ENCODE assay signal across 27 cellular contexts in genomic region chr22:50255099-50255498, GRCh38.
"Had no signal": no experiment of that assay in that cellular context is flagged by ENCODE, and none has a peak within 500 bp of the region (broad histone marks: within the 10 kb centered on the region; RNA-seq: fewer than 3 reads in every experiment).

No MANE protein-coding gene starts in this region.

- H2AFZ ChIP-seq: parathyroid adenoma had no signal

- H3K9me3 ChIP-seq: colonic mucosa, esophagus muscularis mucosa, heart right ventricle, left lung, mucosa of descending colon, sigmoid colon, stomach, thyroid gland, vagina had no signal

- H3K27ac Mint-ChIP-seq: dendritic cell treated with granulocyte-macrophage colony-stimulating factor and Interleukin-4, amounts not matched to agents 40 ng/mL and 50 ng/mL, for 4 days; mesothelial cell of epicardium; natural killer cell treated with Interleukin-12 subunit alpha and Interleukin-12 subunit beta and Interleukin-15 and Interleukin-18, amount 100 ng/mL, for 72 hours; progenitor cell of endocrine pancreas; stimulated activated effector memory CD8-positive, alpha-beta T cell treated with anti-CD3 and anti-CD28 coated beads, Interleukin-12 subunit alpha, Interleukin-12 subunit beta, amount 100 ng/mL, for 72 hours had no signal

- H3K4me3 ChIP-seq: colonic mucosa, esophagus muscularis mucosa, heart right ventricle, left lung, mucosa of descending colon, sigmoid colon, stomach, thyroid gland, vagina had no signal

- H3K79me2 ChIP-seq: parathyroid adenoma had no signal

- H3K36me3 Mint-ChIP-seq: mesothelial cell of epicardium; naive B cell; natural killer cell treated with Interleukin-12 subunit alpha and Interleukin-12 subunit beta and Interleukin-15 and Interleukin-18, amount 100 ng/mL, for 72 hours; stimulated activated effector memory CD8-positive, alpha-beta T cell treated with anti-CD3 and anti-CD28 coated beads, Interleukin-12 subunit alpha, Interleukin-12 subunit beta, amount 100 ng/mL, for 72 hours had no signal

- H3K36me3 ChIP-seq: colonic mucosa, left lung, sigmoid colon, thyroid gland, vagina had no signal

- H3K27me3 ChIP-seq: foreskin keratinocyte, thyroid gland, vagina had no signal

- H3K4me1 ChIP-seq: foreskin keratinocyte had no signal

- H3K4me3 Mint-ChIP-seq: dendritic cell treated with granulocyte-macrophage colony-stimulating factor and Interleukin-4, amounts not matched to agents 40 ng/mL and 50 ng/mL, for 4 days; mesothelial cell of epicardium; naive B cell; natural killer cell treated with Interleukin-12 subunit alpha and Interleukin-12 subunit beta and Interleukin-15 and Interleukin-18, amount 100 ng/mL, for 72 hours; stimulated activated effector memory CD8-positive, alpha-beta T cell treated with anti-CD3 and anti-CD28 coated beads, Interleukin-12 subunit alpha, Interleukin-12 subunit beta, amount 100 ng/mL, for 72 hours had no signal

- H3K9ac ChIP-seq: parathyroid adenoma had no signal

- H3K27ac ChIP-seq: colonic mucosa, esophagus muscularis mucosa, foreskin keratinocyte, heart right ventricle, left lung, parathyroid adenoma, sigmoid colon, stomach, thyroid gland, vagina had no signal

- H3K9me3 Mint-ChIP-seq: dendritic cell treated with granulocyte-macrophage colony-stimulating factor and Interleukin-4, amounts not matched to agents 40 ng/mL and 50 ng/mL, for 4 days; mesothelial cell of epicardium; naive B cell; natural killer cell treated with Interleukin-12 subunit alpha and Interleukin-12 subunit beta and Interleukin-15 and Interleukin-18, amount 100 ng/mL, for 72 hours; neural crest cell; stimulated activated effector memory CD8-positive, alpha-beta T cell treated with anti-CD3 and anti-CD28 coated beads, Interleukin-12 subunit alpha, Interleukin-12 subunit beta, amount 100 ng/mL, for 72 hours had no signal

- H3K27me3 Mint-ChIP-seq: progenitor cell of endocrine pancreas had no signal

- ATAC-seq: foreskin keratinocyte; heart right ventricle; left cardiac atrium; left lung; mucosa of descending colon; natural killer cell treated with Interleukin-12 subunit alpha and Interleukin-12 subunit beta and Interleukin-15 and Interleukin-18, amount 100 ng/mL, for 72 hours; stimulated activated effector memory CD8-positive, alpha-beta T cell treated with anti-CD3 and anti-CD28 coated beads, Interleukin-12 subunit alpha, Interleukin-12 subunit beta, amount 100 ng/mL, for 72 hours had no signal

- DNase-seq: colonic mucosa; effector CD8-positive, alpha-beta T cell; foreskin keratinocyte; glutamatergic neuron; heart right ventricle; hippocampal formation; left cardiac atrium; left lung; mesenchymal stem cell; mucosa of descending colon; naive B cell; sigmoid colon; stimulated activated CD4-positive, alpha-beta T cell treated with anti-CD3 and anti-CD28 coated beads, Interleukin-2, amount 100 ng/mL, for 24 hours; stimulated activated CD4-positive, alpha-beta T cell treated with anti-CD3 and anti-CD28 coated beads, Interleukin-4, amount 100 ng/mL, for 24 hours; stimulated activated naive CD4-positive, alpha-beta T cell treated with Interleukin-2 at 50 U/mL for 16 hours; stomach; thyroid gland; trophoblast cell had no signal
